2 cellular contexts compared by ENCODE assay signal in the genomic region with DNA sequence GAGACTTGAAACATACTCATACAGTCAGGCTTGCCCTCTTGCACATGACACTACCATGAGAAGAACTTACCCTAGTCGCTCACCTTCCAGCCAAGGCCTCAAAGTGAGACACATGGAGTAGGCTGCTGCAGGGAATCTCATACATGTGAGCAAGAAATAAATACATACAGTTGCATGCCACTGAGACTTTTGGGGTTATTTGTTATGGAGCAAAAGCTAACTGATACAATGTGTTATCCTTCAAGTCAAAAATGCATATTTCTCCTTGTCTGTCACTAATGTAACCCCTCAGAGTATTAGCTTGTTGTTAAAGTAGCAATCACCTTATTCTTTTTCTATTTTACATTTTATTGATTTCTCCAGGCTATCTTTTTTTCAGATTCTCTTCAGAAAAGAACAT.
TF ChIP-seq lines count a peak whose summit lies in the region.

No MANE protein-coding gene starts in this region.

TF ChIP-seq in HepG2, 621 proteins besides CTCF, POLR2A, EP300 and RAD21:
- TF ChIP-seq TFE3 (CRISPR knock-in tag; IDR thresholded peaks at IDR 0.05) (no peak), ZFX (CRISPR knock-in tag; IDR thresholded peaks at IDR 0.05; ENCODE audit: low read depth) (no peak), GATA4 (IDR thresholded peaks at IDR 0.05; ENCODE audit: borderline replicate concordance, low read depth) (no peak), BRD4 (CRISPR knock-in tag; IDR thresholded peaks at IDR 0.05) (no peak), ZNF12 (CRISPR knock-in tag; IDR thresholded peaks at IDR 0.05) (peak; percentile 72; the same call in 1 of the 2 replicates), RBAK (CRISPR knock-in tag; IDR thresholded peaks at IDR 0.05) (peak; percentile 92), SMC3 (IDR thresholded peaks at IDR 0.05; ENCODE audit: low read length) (no peak), IKZF4 (CRISPR knock-in tag; IDR thresholded peaks at IDR 0.05; ENCODE audit: borderline replicate concordance, low read depth, not compliant biosample characterization) (no peak), SRSF9 (IDR thresholded peaks at IDR 0.05; ENCODE audit: borderline replicate concordance, insufficient read depth, low read depth, low read length, poor library complexity, severe bottlenecking) (no peak)

TF ChIP-seq in GM23338, 12 proteins besides CTCF, POLR2A, EP300 and RAD21:
- TF ChIP-seq NANOG (IDR thresholded peaks at IDR 0.05; ENCODE audit: borderline replicate concordance): no peak
- TF ChIP-seq, protein P1, sequence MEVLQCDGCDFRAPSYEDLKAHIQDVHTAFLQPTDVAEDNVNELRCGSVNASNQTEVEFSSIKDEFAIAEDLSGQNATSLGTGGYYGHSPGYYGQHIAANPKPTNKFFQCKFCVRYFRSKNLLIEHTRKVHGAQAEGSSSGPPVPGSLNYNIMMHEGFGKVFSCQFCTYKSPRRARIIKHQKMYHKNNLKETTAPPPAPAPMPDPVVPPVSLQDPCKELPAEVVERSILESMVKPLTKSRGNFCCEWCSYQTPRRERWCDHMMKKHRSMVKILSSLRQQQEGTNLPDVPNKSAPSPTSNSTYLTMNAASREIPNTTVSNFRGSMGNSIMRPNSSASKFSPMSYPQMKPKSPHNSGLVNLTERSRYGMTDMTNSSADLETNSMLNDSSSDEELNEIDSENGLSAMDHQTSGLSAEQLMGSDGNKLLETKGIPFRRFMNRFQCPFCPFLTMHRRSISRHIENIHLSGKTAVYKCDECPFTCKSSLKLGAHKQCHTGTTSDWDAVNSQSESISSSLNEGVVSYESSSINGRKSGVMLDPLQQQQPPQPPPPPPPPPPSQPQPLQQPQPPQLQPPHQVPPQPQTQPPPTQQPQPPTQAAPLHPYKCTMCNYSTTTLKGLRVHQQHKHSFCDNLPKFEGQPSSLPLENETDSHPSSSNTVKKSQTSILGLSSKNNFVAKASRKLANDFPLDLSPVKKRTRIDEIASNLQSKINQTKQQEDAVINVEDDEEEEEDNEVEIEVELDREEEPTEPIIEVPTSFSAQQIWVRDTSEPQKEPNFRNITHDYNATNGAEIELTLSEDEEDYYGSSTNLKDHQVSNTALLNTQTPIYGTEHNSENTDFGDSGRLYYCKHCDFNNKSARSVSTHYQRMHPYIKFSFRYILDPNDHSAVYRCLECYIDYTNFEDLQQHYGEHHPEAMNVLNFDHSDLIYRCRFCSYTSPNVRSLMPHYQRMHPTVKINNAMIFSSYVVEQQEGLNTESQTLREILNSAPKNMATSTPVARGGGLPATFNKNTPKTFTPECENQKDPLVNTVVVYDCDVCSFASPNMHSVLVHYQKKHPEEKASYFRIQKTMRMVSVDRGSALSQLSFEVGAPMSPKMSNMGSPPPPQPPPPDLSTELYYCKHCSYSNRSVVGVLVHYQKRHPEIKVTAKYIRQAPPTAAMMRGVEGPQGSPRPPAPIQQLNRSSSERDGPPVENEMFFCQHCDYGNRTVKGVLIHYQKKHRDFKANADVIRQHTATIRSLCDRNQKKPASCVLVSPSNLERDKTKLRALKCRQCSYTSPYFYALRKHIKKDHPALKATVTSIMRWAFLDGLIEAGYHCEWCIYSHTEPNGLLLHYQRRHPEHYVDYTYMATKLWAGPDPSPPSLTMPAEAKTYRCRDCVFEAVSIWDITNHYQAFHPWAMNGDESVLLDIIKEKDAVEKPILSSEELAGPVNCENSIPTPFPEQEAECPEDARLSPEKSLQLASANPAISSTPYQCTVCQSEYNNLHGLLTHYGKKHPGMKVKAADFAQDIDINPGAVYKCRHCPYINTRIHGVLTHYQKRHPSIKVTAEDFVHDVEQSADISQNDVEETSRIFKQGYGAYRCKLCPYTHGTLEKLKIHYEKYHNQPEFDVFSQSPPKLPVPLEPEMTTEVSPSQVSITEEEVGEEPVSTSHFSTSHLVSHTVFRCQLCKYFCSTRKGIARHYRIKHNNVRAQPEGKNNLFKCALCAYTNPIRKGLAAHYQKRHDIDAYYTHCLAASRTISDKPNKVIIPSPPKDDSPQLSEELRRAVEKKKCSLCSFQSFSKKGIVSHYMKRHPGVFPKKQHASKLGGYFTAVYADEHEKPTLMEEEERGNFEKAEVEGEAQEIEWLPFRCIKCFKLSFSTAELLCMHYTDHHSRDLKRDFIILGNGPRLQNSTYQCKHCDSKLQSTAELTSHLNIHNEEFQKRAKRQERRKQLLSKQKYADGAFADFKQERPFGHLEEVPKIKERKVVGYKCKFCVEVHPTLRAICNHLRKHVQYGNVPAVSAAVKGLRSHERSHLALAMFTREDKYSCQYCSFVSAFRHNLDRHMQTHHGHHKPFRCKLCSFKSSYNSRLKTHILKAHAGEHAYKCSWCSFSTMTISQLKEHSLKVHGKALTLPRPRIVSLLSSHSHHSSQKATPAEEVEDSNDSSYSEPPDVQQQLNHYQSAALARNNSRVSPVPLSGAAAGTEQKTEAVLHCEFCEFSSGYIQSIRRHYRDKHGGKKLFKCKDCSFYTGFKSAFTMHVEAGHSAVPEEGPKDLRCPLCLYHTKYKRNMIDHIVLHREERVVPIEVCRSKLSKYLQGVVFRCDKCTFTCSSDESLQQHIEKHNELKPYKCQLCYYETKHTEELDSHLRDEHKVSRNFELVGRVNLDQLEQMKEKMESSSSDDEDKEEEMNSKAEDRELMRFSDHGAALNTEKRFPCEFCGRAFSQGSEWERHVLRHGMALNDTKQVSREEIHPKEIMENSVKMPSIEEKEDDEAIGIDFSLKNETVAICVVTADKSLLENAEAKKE (CRISPR knock-in tag; IDR thresholded peaks at IDR 0.05): no peak
- TF ChIP-seq EZH2phosphoT487 (IDR thresholded peaks at IDR 0.05; ENCODE audit: unreplicated experiment): no peak
- no peak for TF ChIP-seq JUNB (IDR thresholded peaks at IDR 0.05; ENCODE audit: unreplicated experiment)
- no peak for TF ChIP-seq CREB1 (CRISPR knock-in tag; IDR thresholded peaks at IDR 0.05; ENCODE audit: low read depth)
- no peak for TF ChIP-seq STAT1 (IDR thresholded peaks at IDR 0.05; ENCODE audit: unreplicated experiment)
- TF ChIP-seq POLR2AphosphoS5 (IDR thresholded peaks at IDR 0.05; ENCODE audit: low read depth): no peak
- TF ChIP-seq EZH2 (IDR thresholded peaks at IDR 0.05; ENCODE audit: low read depth, unreplicated experiment): no peak
- TF ChIP-seq ZNF114 (CRISPR knock-in tag; IDR thresholded peaks at IDR 0.05): no peak
- TF ChIP-seq, protein P2, sequence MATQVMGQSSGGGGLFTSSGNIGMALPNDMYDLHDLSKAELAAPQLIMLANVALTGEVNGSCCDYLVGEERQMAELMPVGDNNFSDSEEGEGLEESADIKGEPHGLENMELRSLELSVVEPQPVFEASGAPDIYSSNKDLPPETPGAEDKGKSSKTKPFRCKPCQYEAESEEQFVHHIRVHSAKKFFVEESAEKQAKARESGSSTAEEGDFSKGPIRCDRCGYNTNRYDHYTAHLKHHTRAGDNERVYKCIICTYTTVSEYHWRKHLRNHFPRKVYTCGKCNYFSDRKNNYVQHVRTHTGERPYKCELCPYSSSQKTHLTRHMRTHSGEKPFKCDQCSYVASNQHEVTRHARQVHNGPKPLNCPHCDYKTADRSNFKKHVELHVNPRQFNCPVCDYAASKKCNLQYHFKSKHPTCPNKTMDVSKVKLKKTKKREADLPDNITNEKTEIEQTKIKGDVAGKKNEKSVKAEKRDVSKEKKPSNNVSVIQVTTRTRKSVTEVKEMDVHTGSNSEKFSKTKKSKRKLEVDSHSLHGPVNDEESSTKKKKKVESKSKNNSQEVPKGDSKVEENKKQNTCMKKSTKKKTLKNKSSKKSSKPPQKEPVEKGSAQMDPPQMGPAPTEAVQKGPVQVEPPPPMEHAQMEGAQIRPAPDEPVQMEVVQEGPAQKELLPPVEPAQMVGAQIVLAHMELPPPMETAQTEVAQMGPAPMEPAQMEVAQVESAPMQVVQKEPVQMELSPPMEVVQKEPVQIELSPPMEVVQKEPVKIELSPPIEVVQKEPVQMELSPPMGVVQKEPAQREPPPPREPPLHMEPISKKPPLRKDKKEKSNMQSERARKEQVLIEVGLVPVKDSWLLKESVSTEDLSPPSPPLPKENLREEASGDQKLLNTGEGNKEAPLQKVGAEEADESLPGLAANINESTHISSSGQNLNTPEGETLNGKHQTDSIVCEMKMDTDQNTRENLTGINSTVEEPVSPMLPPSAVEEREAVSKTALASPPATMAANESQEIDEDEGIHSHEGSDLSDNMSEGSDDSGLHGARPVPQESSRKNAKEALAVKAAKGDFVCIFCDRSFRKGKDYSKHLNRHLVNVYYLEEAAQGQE (IDR thresholded peaks at IDR 0.05; ENCODE audit: unreplicated experiment): no peak
- TF ChIP-seq ZNF331 (CRISPR knock-in tag; IDR thresholded peaks at IDR 0.05; ENCODE audit: low read depth): no peak
- TF ChIP-seq, protein P3, sequence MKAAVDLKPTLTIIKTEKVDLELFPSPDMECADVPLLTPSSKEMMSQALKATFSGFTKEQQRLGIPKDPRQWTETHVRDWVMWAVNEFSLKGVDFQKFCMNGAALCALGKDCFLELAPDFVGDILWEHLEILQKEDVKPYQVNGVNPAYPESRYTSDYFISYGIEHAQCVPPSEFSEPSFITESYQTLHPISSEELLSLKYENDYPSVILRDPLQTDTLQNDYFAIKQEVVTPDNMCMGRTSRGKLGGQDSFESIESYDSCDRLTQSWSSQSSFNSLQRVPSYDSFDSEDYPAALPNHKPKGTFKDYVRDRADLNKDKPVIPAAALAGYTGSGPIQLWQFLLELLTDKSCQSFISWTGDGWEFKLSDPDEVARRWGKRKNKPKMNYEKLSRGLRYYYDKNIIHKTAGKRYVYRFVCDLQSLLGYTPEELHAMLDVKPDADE (IDR thresholded peaks at IDR 0.05): no peak
